2 cellular contexts compared by ENCODE assay signal in genomic region chr12:102468261-102468940, GRCh38.
TF ChIP-seq lines count a peak whose summit lies in the region.

No MANE protein-coding gene starts in this region.

TF ChIP-seq in A549, 52 proteins besides CTCF, POLR2A, EP300 and RAD21 (continued from another document):
- TF ChIP-seq, protein P1, sequence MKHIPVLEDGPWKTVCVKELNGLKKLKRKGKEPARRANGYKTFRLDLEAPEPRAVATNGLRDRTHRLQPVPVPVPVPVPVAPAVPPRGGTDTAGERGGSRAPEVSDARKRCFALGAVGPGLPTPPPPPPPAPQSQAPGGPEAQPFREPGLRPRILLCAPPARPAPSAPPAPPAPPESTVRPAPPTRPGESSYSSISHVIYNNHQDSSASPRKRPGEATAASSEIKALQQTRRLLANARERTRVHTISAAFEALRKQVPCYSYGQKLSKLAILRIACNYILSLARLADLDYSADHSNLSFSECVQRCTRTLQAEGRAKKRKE (CRISPR knock-in tag; IDR thresholded peaks at IDR 0.05; ENCODE audit: low read depth), result no peak
- TF ChIP-seq SREBF2 (IDR thresholded peaks at IDR 0.05) (no peak), HOXB13 (CRISPR knock-in tag; IDR thresholded peaks at IDR 0.05; ENCODE audit: low read depth) (no peak), CHD4 (IDR thresholded peaks at IDR 0.05; ENCODE audit: borderline replicate concordance) (no peak), HDAC2 (IDR thresholded peaks at IDR 0.05) (no peak), BHLHE40 (IDR thresholded peaks at IDR 0.05; ENCODE audit: low read depth, low read length) (no peak), FOXS1 (CRISPR knock-in tag; IDR thresholded peaks at IDR 0.05) (no peak), RCOR1 (IDR thresholded peaks at IDR 0.05; ENCODE audit: low read depth, low read length) (no peak), JUNB (IDR thresholded peaks at IDR 0.05) (no peak), REST (IDR thresholded peaks at IDR 0.05) (no peak), EHMT2 (IDR thresholded peaks at IDR 0.05; ENCODE audit: low read depth) (no peak), CHD2 (IDR thresholded peaks at IDR 0.05; ENCODE audit: low read length, partially characterized antibody) (no peak), ZFP36 (IDR thresholded peaks at IDR 0.05; ENCODE audit: borderline replicate concordance, partially characterized antibody) (no peak), CEBPB (IDR thresholded peaks at IDR 0.05) (no peak)
- TF ChIP-seq, protein P2, sequence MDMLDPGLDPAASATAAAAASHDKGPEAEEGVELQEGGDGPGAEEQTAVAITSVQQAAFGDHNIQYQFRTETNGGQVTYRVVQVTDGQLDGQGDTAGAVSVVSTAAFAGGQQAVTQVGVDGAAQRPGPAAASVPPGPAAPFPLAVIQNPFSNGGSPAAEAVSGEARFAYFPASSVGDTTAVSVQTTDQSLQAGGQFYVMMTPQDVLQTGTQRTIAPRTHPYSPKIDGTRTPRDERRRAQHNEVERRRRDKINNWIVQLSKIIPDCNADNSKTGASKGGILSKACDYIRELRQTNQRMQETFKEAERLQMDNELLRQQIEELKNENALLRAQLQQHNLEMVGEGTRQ (IDR thresholded peaks at IDR 0.05), result no peak

TF ChIP-seq in IMR-90, 13 proteins besides CTCF, POLR2A, EP300 and RAD21 (continued from another document):
- TF ChIP-seq ELK1 (IDR thresholded peaks at IDR 0.05; ENCODE audit: borderline replicate concordance, low read depth, low read length) (no peak), RCOR1 (IDR thresholded peaks at IDR 0.05; ENCODE audit: insufficient replicate concordance, low read length) (no peak)
